1 cellular context compared by ENCODE assay signal in the genomic region with DNA sequence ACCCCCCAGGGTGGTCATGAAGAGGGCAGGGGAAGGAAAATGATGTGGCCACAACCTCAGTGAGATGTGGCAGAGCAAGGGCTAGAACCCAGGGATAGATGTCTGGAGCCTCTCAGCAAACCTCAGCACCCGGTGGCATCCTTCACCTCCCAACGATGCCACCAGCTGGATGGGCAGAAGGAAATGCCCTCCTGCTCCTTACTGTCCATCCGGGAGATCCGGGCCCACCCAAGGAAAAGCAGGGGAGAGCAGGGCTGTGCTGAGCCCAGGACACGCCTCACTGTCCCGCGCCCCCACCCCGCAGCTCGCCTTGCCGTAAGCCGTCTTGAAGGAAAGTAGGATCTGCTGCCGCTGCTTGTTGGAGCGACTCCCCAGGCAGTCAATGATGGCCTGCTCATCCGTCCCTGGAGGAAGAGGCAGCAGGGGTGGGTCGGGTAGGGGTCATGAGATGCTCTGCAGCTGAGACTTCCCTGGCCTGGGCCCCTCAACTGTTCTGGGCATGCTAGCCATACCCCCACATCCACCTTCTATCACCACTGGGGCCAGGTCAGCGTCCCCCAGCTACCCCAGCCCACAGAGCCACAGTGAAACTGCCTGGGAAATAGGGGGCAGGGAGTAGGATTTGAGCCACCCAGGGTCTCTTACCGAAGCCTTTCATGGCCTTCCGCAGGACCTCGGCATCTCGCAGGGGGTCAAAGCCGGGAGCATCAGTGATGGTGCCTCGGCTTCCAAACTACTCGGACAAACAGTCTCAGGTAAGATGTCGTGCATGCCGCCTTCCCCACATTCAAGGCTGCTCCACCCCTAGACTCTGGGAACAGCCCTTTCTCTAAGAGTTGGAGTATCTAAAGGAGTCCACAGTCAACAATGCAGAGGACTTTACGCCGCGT.
TF ChIP-seq lines count a peak whose summit lies in the region.

No MANE protein-coding gene starts in this region.

TF ChIP-seq in endothelial cell of umbilical vein, 7 proteins besides CTCF, POLR2A, EP300 and RAD21:
- TF ChIP-seq JUN (IDR thresholded peaks at IDR 0.05; ENCODE audit: borderline replicate concordance, insufficient read depth, insufficient read length, low read depth) (no peak), GATA2 (IDR thresholded peaks at IDR 0.05; ENCODE audit: insufficient read depth, insufficient read length, low read depth, low read length) (no peak), POLR2AphosphoS5 (IDR thresholded peaks at IDR 0.05; ENCODE audit: insufficient read depth, low read depth, low read length) (no peak), EZH2 (IDR thresholded peaks at IDR 0.05; ENCODE audit: borderline replicate concordance, low read depth, low read length, severe bottlenecking) (no peak), FOS (IDR thresholded peaks at IDR 0.05; ENCODE audit: borderline replicate concordance, insufficient read depth, low read length) (no peak), MYC (IDR thresholded peaks at IDR 0.05; ENCODE audit: low read depth, low read length) (no peak)
- TF ChIP-seq, protein P1, sequence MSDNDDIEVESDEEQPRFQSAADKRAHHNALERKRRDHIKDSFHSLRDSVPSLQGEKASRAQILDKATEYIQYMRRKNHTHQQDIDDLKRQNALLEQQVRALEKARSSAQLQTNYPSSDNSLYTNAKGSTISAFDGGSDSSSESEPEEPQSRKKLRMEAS (IDR thresholded peaks at IDR 0.05; ENCODE audit: insufficient read depth, insufficient read length), result no peak
